Comparison of ENCODE assay signal across 8 cellular contexts in genomic region chr1:43453442-43454269, GRCh38. TPM values are rescaled to one million over a fixed set of nuclear protein-coding genes. Genes with fewer than 3 reads are reported as not detected.
DNase-seq lines count a peak whose midpoint lies in the region; ATAC-seq and TF ChIP-seq lines count a peak whose summit lies in the region.

Gene HYI, minus strand, starts transcription at chr1:43453931. Its CDS starts 138 bp downstream, at chr1:43453793.

- in situ Hi-C loops in Panc1 (cut with HindIII; ENCODE audit: low pct_unique_long_range_greater_than_20kb, low sequenced_read_pairs) (no loop called here), KBM-7 (cut with MboI; ENCODE audit: low pct_unique_long_range_greater_than_20kb, low sequenced_read_pairs) (no loop called here)

- DNase-seq in DMS53 treated with DMSO at 0.1 percent for 48 hours (lab: John Stamatoyannopoulos, UW; ENCODE audit: unreplicated experiment) (peak; percentile 88), HT1080 (ENCODE audit: low read depth) (peak; percentile 83), Panc1 (ENCODE audit: low read depth, low spot score) (peak; percentile 47), fibroblast of mammary gland (ENCODE audit: low read depth) (peak; percentile 83), naive B cell (peak; percentile 51), KBM-7 (no peak)
- DNase-seq in activated T-helper 2 cell treated with anti-CD3 and anti-CD28 coated beads, Interferon-gamma antibody, Interleukin-2, Interleukin-4, amounts not matched to agents 10 μg/mL and 5 μg/mL and 100 μg/mL, durations not matched to agents 14 hours and 24 hours and 36 hours (ENCODE audit: low spot score), result peak; percentile 73

- ATAC-seq in Panc1, result peak; percentile 83
- peak; percentile 70 to 71 for ATAC-seq in naive B cell (ENCODE audit: low read depth in 2 of 2)
- ATAC-seq in stimulated activated memory B cell treated with anti-CD40 and anti-IgM and Interleukin-4, amounts not matched to agents 10 μg/mL and 1 μg/mL and 100 μg/mL, for 72 hours, result peak; percentile 76

- intact Hi-C loops in Panc1 (cut with micrococcal nuclease; ENCODE audit: unreplicated experiment), result no loop called here
- intact Hi-C loops in activated T-helper 2 cell treated with anti-CD3 and anti-CD28 coated beads, Interferon-gamma antibody, Interleukin-2, Interleukin-4, amounts not matched to agents 10 μg/mL and 5 μg/mL and 100 μg/mL, durations not matched to agents 14 hours and 24 hours and 36 hours (cut with micrococcal nuclease), result loop anchor here (2.0 to 10.0 kb wide), 3 partner anchors 89 to 281 kb away; partner anchors contain the start of genes CFAP57, EBNA1BP2, ELOVL1 and KDM4A

- peaks cover 19% of the 10 kb centered on the region for H3K27me3 Mint-ChIP-seq in activated T-helper 2 cell treated with anti-CD3 and anti-CD28 coated beads, Interferon-gamma antibody, Interleukin-2, Interleukin-4, amounts not matched to agents 10 μg/mL and 5 μg/mL and 100 μg/mL, durations not matched to agents 14 hours and 24 hours and 36 hours (ENCODE audit: low read depth)
- H3K27me3 Mint-ChIP-seq in naive B cell, result peaks cover 14 to 32% (median 27%) of the 10 kb centered on the region in 3 donors
- peaks cover 10% of the 10 kb centered on the region for H3K27me3 Mint-ChIP-seq in stimulated activated memory B cell treated with anti-CD40 and anti-IgM and Interleukin-4, amounts not matched to agents 10 μg/mL and 1 μg/mL and 100 μg/mL, for 72 hours

- no peak for TF ChIP-seq CTCF in Panc1 (IDR thresholded peaks at IDR 0.05)
- TF ChIP-seq CTCF in fibroblast of mammary gland (conservative IDR thresholded peaks at IDR 0.05; ENCODE audit: control insufficient read depth, insufficient read depth, low read depth, low read length), result no peak

- H3K27ac Mint-ChIP-seq in activated T-helper 2 cell treated with anti-CD3 and anti-CD28 coated beads, Interferon-gamma antibody, Interleukin-2, Interleukin-4, amounts not matched to agents 10 μg/mL and 5 μg/mL and 100 μg/mL, durations not matched to agents 14 hours and 24 hours and 36 hours, result peak within 1 kb of the TSS; percentile 84
- H3K27ac Mint-ChIP-seq in naive B cell, result peak within 1 kb of the TSS in 4 of 6 donors; percentile 72 to 92 (median 88)
- H3K27ac Mint-ChIP-seq in stimulated activated memory B cell treated with anti-CD40 and anti-IgM and Interleukin-4, amounts not matched to agents 10 μg/mL and 1 μg/mL and 100 μg/mL, for 72 hours, result peak within 1 kb of the TSS; percentile 80

- H3K36me3 ChIP-seq in Panc1 (ENCODE audit: control insufficient read depth, insufficient read depth, low read length), result no peaks in the 10 kb centered on the region

- H3K27ac ChIP-seq in Panc1 (ENCODE audit: low read length), result peak within 1 kb of the TSS; percentile 96

- no TSS peak for BruUV-seq in Panc1 (replicated peaks; lab: Mats Ljungman, UMichigan)

- peaks cover 4% of the 10 kb centered on the region for H3K9me3 Mint-ChIP-seq in activated T-helper 2 cell treated with anti-CD3 and anti-CD28 coated beads, Interferon-gamma antibody, Interleukin-2, Interleukin-4, amounts not matched to agents 10 μg/mL and 5 μg/mL and 100 μg/mL, durations not matched to agents 14 hours and 24 hours and 36 hours
- H3K9me3 Mint-ChIP-seq in naive B cell, result no peaks in the 10 kb centered on the region
- H3K9me3 Mint-ChIP-seq in stimulated activated memory B cell treated with anti-CD40 and anti-IgM and Interleukin-4, amounts not matched to agents 10 μg/mL and 1 μg/mL and 100 μg/mL, for 72 hours, result no peaks in the 10 kb centered on the region

- CTCF ChIA-PET in Panc1 (lab: Charles Lee), result interaction anchor here (0.7 kb wide), 1 partner anchor 39 kb away, joined by 13 read pairs; no protein-coding TSS in a partner anchor

- peaks cover 38% of the 10 kb centered on the region for H3K36me3 Mint-ChIP-seq in activated T-helper 2 cell treated with anti-CD3 and anti-CD28 coated beads, Interferon-gamma antibody, Interleukin-2, Interleukin-4, amounts not matched to agents 10 μg/mL and 5 μg/mL and 100 μg/mL, durations not matched to agents 14 hours and 24 hours and 36 hours (ENCODE audit: low read depth)
- H3K36me3 Mint-ChIP-seq in naive B cell, result peaks cover 5 to 8% of the 10 kb centered on the region in 2 donors
- H3K36me3 Mint-ChIP-seq in stimulated activated memory B cell treated with anti-CD40 and anti-IgM and Interleukin-4, amounts not matched to agents 10 μg/mL and 1 μg/mL and 100 μg/mL, for 72 hours, result peaks cover 38% of the 10 kb centered on the region

- H3K4me3 ChIP-seq in Panc1 (ENCODE audit: low read depth in 2 of 2, low read length in 2 of 2), result peak within 1 kb of the TSS; percentile 49 to 58
- peak within 1 kb of the TSS; percentile 46 for H3K4me3 ChIP-seq in fibroblast of mammary gland (ENCODE audit: control insufficient read depth, low read depth, low read length)

- H3K27me3 ChIP-seq in Panc1 (ENCODE audit: control insufficient read depth, insufficient read depth, low read length), result no peaks in the 10 kb centered on the region

- H3K4me1 ChIP-seq in Panc1 (ENCODE audit: control insufficient read depth, insufficient read depth, low read length), result peaks cover 17% of the 10 kb centered on the region

- peak within 1 kb of the TSS; percentile 82 for H3K4me3 Mint-ChIP-seq in activated T-helper 2 cell treated with anti-CD3 and anti-CD28 coated beads, Interferon-gamma antibody, Interleukin-2, Interleukin-4, amounts not matched to agents 10 μg/mL and 5 μg/mL and 100 μg/mL, durations not matched to agents 14 hours and 24 hours and 36 hours (ENCODE audit: low read depth)
- H3K4me3 Mint-ChIP-seq in naive B cell, result peak within 1 kb of the TSS; percentile 82 to 95 (median 94)
- peak within 1 kb of the TSS; percentile 84 for H3K4me3 Mint-ChIP-seq in stimulated activated memory B cell treated with anti-CD40 and anti-IgM and Interleukin-4, amounts not matched to agents 10 μg/mL and 1 μg/mL and 100 μg/mL, for 72 hours

- peaks cover 17% of the 10 kb centered on the region for H3K4me1 Mint-ChIP-seq in activated T-helper 2 cell treated with anti-CD3 and anti-CD28 coated beads, Interferon-gamma antibody, Interleukin-2, Interleukin-4, amounts not matched to agents 10 μg/mL and 5 μg/mL and 100 μg/mL, durations not matched to agents 14 hours and 24 hours and 36 hours (ENCODE audit: low read depth)
- H3K4me1 Mint-ChIP-seq in naive B cell, result peaks cover 20 to 26% (median 24%) of the 10 kb centered on the region in 3 donors
- H3K4me1 Mint-ChIP-seq in stimulated activated memory B cell treated with anti-CD40 and anti-IgM and Interleukin-4, amounts not matched to agents 10 μg/mL and 1 μg/mL and 100 μg/mL, for 72 hours, result peaks cover 18% of the 10 kb centered on the region

- no peaks in the 10 kb centered on the region for H3K9me3 ChIP-seq in Panc1 (ENCODE audit: control insufficient read depth, insufficient read depth, low read depth, low read length)

- POLR2A ChIA-PET in Panc1 (lab: Charles Lee), result interaction anchor here (0.6 kb wide), 1 partner anchor 20 kb away, joined by 3 read pairs; no protein-coding TSS in a partner anchor

RNA-seq across cellular contexts. Expression of gene HYI, which starts in this region (rescaled TPM):
- total RNA-seq in HT1080 (2014; rRNA removed; shearing (Covaris generic)), result 42.1 and 50.9 TPM in 2 replicates
- 35.4 and 38.3 TPM in 2 replicates for polyA plus RNA-seq in HT1080 (2015; cell fraction: cytosol; rRNA removed)
- polyA plus RNA-seq in HT1080 (2015; cell fraction: nucleus; rRNA removed), result 118 and 146 TPM in 2 replicates
- total RNA-seq in Panc1 (2021; ENCODE audit: unreplicated experiment), result 55.3 TPM
- 75.3 TPM for polyA plus RNA-seq in Panc1 (2012; ENCODE audit: insufficient read length)
- total RNA-seq in activated T-helper 2 cell treated with anti-CD3 and anti-CD28 coated beads, Interferon-gamma antibody, Interleukin-2, Interleukin-4, amounts not matched to agents 10 μg/mL and 5 μg/mL and 100 μg/mL, durations not matched to agents 14 hours and 24 hours and 36 hours, result 22.6 and 26.3 TPM in 2 replicates
- polyA plus RNA-seq in naive B cell (ENCODE audit: low read depth in 6 of 6), result 1 to 10 TPM in 5 of 6 donors, under 1 TPM in 1; 0.79 to 2.5 (median 2.1) TPM
